10 cellular contexts compared by ENCODE assay signal in the genomic region with DNA sequence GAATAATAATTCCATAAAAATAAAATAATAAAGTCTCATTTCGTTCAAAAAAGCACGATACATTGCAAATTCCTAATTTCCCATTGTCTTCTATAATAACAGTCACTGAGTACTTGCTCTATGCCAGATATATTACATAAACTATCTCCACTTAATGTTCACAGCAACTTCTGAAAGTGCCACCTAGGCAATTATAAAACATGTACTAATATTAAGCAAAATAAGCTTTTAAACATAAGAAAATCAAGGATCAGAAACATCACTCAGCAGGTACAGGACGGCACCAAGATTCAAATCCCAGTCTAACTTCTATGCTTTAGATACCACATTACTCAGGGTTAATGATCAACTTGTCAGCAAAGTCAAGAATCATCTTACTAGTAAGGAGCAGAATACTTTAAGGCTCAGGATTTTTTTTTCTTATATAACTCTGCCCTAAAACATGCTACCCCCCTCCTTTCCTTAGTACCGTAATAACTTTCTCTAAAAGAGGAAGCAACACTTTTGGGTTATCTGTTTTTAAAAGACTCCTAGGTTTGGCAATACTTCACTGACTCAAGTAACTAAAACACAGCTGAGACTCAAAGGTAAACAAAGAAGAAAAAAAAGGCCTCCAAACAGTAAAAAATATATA.
A peak's percentile ranks its signal among the peaks of the same experiment; 100 is the strongest.
DNase-seq lines count a peak whose midpoint lies in the region; ATAC-seq, FAIRE-seq and TF ChIP-seq lines count a peak whose summit lies in the region.
"Had no signal": no experiment of that assay in that cellular context is flagged by ENCODE, and none has a peak within 500 bp of the region (broad histone marks: within the 10 kb centered on the region; RNA-seq: fewer than 3 reads in every experiment).

No MANE protein-coding gene starts in this region.

- peaks cover 74% of the 10 kb centered on the region for H3K36me3 Mint-ChIP-seq in nephron progenitor cell (ENCODE audit: low read depth)

- FAIRE-seq in D721Med (lab: Jason Lieb, UNC), result no peak

- peaks cover 2% of the 10 kb centered on the region for H3K27me3 Mint-ChIP-seq in nephron progenitor cell (ENCODE audit: low read depth, poor library complexity)

- peak; percentile 80 for DNase-seq in CD1c-positive myeloid dendritic cell (ENCODE audit: extremely low spot score)
- peak; percentile 32 to 41 for DNase-seq in cardiac fibroblast (ENCODE audit: low read depth in 2 of 2)
- DNase-seq in D721Med (ENCODE audit: insufficient read length, low spot score), result no peak
- DNase-seq in stimulated activated CD4-positive, alpha-beta T cell treated with anti-CD3 and anti-CD28 coated beads, Interleukin-12 subunit alpha, Interleukin-12 subunit beta, amount 100 ng/mL, for 4 hours, result no peak
- DNase-seq in T1000 (lab: John Stamatoyannopoulos, UW), result no peak
- DNase-seq in nephron progenitor cell, result no peak
- DNase-seq: left cardiac atrium had no signal

- no peak overlapping the region for H3K4me3 ChIP-seq in cardiac fibroblast (replicated peaks in 1 of 2; ENCODE audit: low read depth in 2 of 2, low read length in 2 of 2)
- H3K4me3 ChIP-seq: SK-N-MC had no signal

- TF ChIP-seq CTCF in cardiac fibroblast (IDR thresholded peaks at IDR 0.05; ENCODE audit: low read depth, low read length) (no peak), D721Med (IDR thresholded peaks at IDR 0.05; ENCODE audit: insufficient read depth, missing control alignments) (no peak), nephron progenitor cell (IDR thresholded peaks at IDR 0.05) (no peak)

- H3K4me3 Mint-ChIP-seq in nephron progenitor cell, result no peak overlapping the region

- H3K4me1 Mint-ChIP-seq in nephron progenitor cell, result peaks cover 16% of the 10 kb centered on the region

- peaks cover 57% of the 10 kb centered on the region for H3K9me3 Mint-ChIP-seq in nephron progenitor cell

- H3K27ac Mint-ChIP-seq in nephron progenitor cell, result no peak overlapping the region

- ATAC-seq in GM21360 (IDR thresholded peaks at IDR 0.05; ENCODE audit: unreplicated experiment), result peak; percentile 79
- ATAC-seq in HG03378 (IDR thresholded peaks at IDR 0.05; ENCODE audit: unreplicated experiment), result peak; percentile 75

Comparison
In these comparisons a context has a peak if more than half of its experiments do, and no peak if none do; other contexts are left out.
1. DNase-seq: peak in CD1c-positive myeloid dendritic cell (single experiment) and cardiac fibroblast (2 of 2); none in D721Med (single experiment), stimulated activated CD4-positive, alpha-beta T cell treated with anti-CD3 and anti-CD28 coated beads, Interleukin-12 subunit alpha, Interleukin-12 subunit beta, amount 100 ng/mL, for 4 hours (single experiment), T1000 (single experiment) and nephron progenitor cell (single experiment).